Comparison of ENCODE assay signal across 23 cellular contexts in genomic region chr14:104007121-104007520, GRCh38.
DNase-seq lines count a peak whose midpoint lies in the region; ATAC-seq and TF ChIP-seq lines count a peak whose summit lies in the region.
"Had no signal": no experiment of that assay in that cellular context is flagged by ENCODE, and none has a peak within 500 bp of the region (broad histone marks: within the 10 kb centered on the region; RNA-seq: fewer than 3 reads in every experiment).

No MANE protein-coding gene starts in this region.

- H3K27me3 ChIP-seq in adrenal gland (no peaks in the 10 kb centered on the region), neuronal stem cell (ENCODE audit: control insufficient read depth in 3 of 3, insufficient read depth in 3 of 3, low read depth in 1 of 3, low read length in 3 of 3) (peaks cover 0 to 10% (median 0%) of the 10 kb centered on the region in 3 experiments)
- H3K27me3 ChIP-seq: BE2C, BLaER1 had no signal

- H3K36me3 Mint-ChIP-seq in stimulated activated memory B cell treated with anti-CD40 and anti-IgM and Interleukin-4, amounts not matched to agents 10 μg/mL and 1 μg/mL and 100 μg/mL, for 72 hours = no peaks in the 10 kb centered on the region
- H3K36me3 Mint-ChIP-seq: CD4-positive, alpha-beta memory T cell; CD4-positive, CD25-positive, alpha-beta regulatory T cell; CD8-positive, alpha-beta memory T cell had no signal

- peak overlapping the region; percentile 63 for H3K14ac ChIP-seq in neuronal stem cell (ENCODE audit: low read length)

- peaks cover 15% of the 10 kb centered on the region for H3K27me3 Mint-ChIP-seq in stimulated activated memory B cell treated with anti-CD40 and anti-IgM and Interleukin-4, amounts not matched to agents 10 μg/mL and 1 μg/mL and 100 μg/mL, for 72 hours

- H3K23ac ChIP-seq in neuronal stem cell (ENCODE audit: low read depth, low read length, poor library complexity) = no peak overlapping the region

- no peak overlapping the region for H2BK15ac ChIP-seq in neuronal stem cell (ENCODE audit: low read length)

- H3K4me3 ChIP-seq in adrenal gland (no peak overlapping the region), neuronal stem cell (ENCODE audit: low read length in 2 of 2) (peak overlapping the region in 1 of 2 donors; percentile 68)
- H3K4me3 ChIP-seq: BLaER1, GM12878 had no signal

- H3K4me1 ChIP-seq in adrenal gland (replicated peaks in 1 of 2) (peaks cover 0 to 2% of the 10 kb centered on the region in 2 donors), neuronal stem cell (ENCODE audit: control insufficient read depth in 2 of 2, insufficient read depth in 1 of 2, low read depth in 1 of 2, low read length in 2 of 2) (no peaks in the 10 kb centered on the region)
- H3K4me1 ChIP-seq: BE2C, BLaER1 had no signal

- peak; percentile 34 to 60 (median 41) for DNase-seq in adrenal gland
- DNase-seq in neuronal stem cell (ENCODE audit: low spot score) = no peak
- DNase-seq in activated CD8-positive, alpha-beta memory T cell treated with anti-CD3 and anti-CD28 coated beads, Interleukin-2, amount 50 U/mL, for 4 hours = no peak
- DNase-seq: 8988T; ACHN; BE2C; C1 segment of cervical spinal cord; CD4-positive, alpha-beta memory T cell; CD4-positive, CD25-positive, alpha-beta regulatory T cell; CD8-positive, alpha-beta memory T cell; COR-L47; DMS 273 treated with DMSO at 0.1 percent for 48 hours; DMS153; DMS53; DMS79; DND-41; EL; GDM1 had no signal

- H3K79me1 ChIP-seq in neuronal stem cell (ENCODE audit: low read depth, low read length) = peaks cover 2% of the 10 kb centered on the region

- H3K9ac ChIP-seq in neuronal stem cell (ENCODE audit: low read depth, low read length, poor library complexity) = no peak overlapping the region
- H3K9ac ChIP-seq: BLaER1 had no signal

- WGBS in adrenal gland, 4 donors = 64 to 86% (median 73%) methylated on average over 10 to 12 of the region's 12 CpGs
- no CpG with 5 or more reads among the region's 12 CpGs for WGBS in neuronal stem cell (ENCODE audit: extremely low coverage in 2 of 2, insufficient read length in 2 of 2, insufficient replicate concordance in 1 of 2), 2 donors

- H3K4me1 Mint-ChIP-seq in stimulated activated memory B cell treated with anti-CD40 and anti-IgM and Interleukin-4, amounts not matched to agents 10 μg/mL and 1 μg/mL and 100 μg/mL, for 72 hours = no peaks in the 10 kb centered on the region
- H3K4me1 Mint-ChIP-seq: CD14-positive monocyte; CD4-positive, alpha-beta memory T cell; CD4-positive, CD25-positive, alpha-beta regulatory T cell; CD8-positive, alpha-beta memory T cell had no signal

- H3K18ac ChIP-seq in neuronal stem cell (ENCODE audit: low read length) = peak overlapping the region; percentile 52

- no peak for TF ChIP-seq POLR2A in adrenal gland (IDR thresholded peaks at IDR 0.05)

- intact Hi-C loops in adrenal gland (cut with DNase I) = no loop called here

- no peak overlapping the region for H3K27ac Mint-ChIP-seq in stimulated activated memory B cell treated with anti-CD40 and anti-IgM and Interleukin-4, amounts not matched to agents 10 μg/mL and 1 μg/mL and 100 μg/mL, for 72 hours
- H3K27ac Mint-ChIP-seq: CD14-positive monocyte; CD4-positive, alpha-beta memory T cell; CD4-positive, CD25-positive, alpha-beta regulatory T cell; CD8-positive, alpha-beta memory T cell had no signal

- H3K27ac ChIP-seq in adrenal gland (no peak overlapping the region), neuronal stem cell (replicated peaks; ENCODE audit: low read length) (no peak overlapping the region)
- H3K27ac ChIP-seq: BLaER1 had no signal

- H2BK120ac ChIP-seq in neuronal stem cell (ENCODE audit: low read depth, low read length) = no peak overlapping the region

- TF ChIP-seq CTCF in adrenal gland (IDR thresholded peaks at IDR 0.05) = no peak

- no peak overlapping the region for H2AK5ac ChIP-seq in neuronal stem cell (ENCODE audit: low read depth, low read length)

- no peak overlapping the region for H4K91ac ChIP-seq in neuronal stem cell (ENCODE audit: low read depth, low read length, poor library complexity)

- no peak overlapping the region for H4K8ac ChIP-seq in neuronal stem cell (ENCODE audit: low read depth, low read length)

- H3K36me3 ChIP-seq in adrenal gland (replicated peaks in 1 of 2) (no peaks in the 10 kb centered on the region), neuronal stem cell (replicated peaks in 1 of 2; ENCODE audit: control insufficient read depth in 2 of 2, insufficient read depth in 2 of 2, low read length in 2 of 2) (no peaks in the 10 kb centered on the region)
- H3K36me3 ChIP-seq: BE2C, BLaER1 had no signal

- H3K9me3 ChIP-seq in adrenal gland (replicated peaks in 1 of 3) (no peaks in the 10 kb centered on the region), neuronal stem cell (replicated peaks in 1 of 2; ENCODE audit: control insufficient read depth in 2 of 2, insufficient read depth in 1 of 2, low read depth in 1 of 2, low read length in 2 of 2) (no peaks in the 10 kb centered on the region)
- H3K9me3 ChIP-seq: BE2C, BLaER1 had no signal

- H3K9me3 Mint-ChIP-seq in stimulated activated memory B cell treated with anti-CD40 and anti-IgM and Interleukin-4, amounts not matched to agents 10 μg/mL and 1 μg/mL and 100 μg/mL, for 72 hours = no peaks in the 10 kb centered on the region
- H3K9me3 Mint-ChIP-seq: CD14-positive monocyte; CD4-positive, alpha-beta memory T cell; CD4-positive, CD25-positive, alpha-beta regulatory T cell; CD8-positive, alpha-beta memory T cell had no signal

- no peak overlapping the region for H2AFZ ChIP-seq in neuronal stem cell (ENCODE audit: low read length)

- peak; percentile 6 for ATAC-seq in stimulated activated memory B cell treated with anti-CD40 and anti-IgM and Interleukin-4, amounts not matched to agents 10 μg/mL and 1 μg/mL and 100 μg/mL, for 72 hours
- ATAC-seq in GM19397 (IDR thresholded peaks at IDR 0.05; ENCODE audit: unreplicated experiment) = no peak
- ATAC-seq: GM12878 had no signal

- no peak overlapping the region for H3K4ac ChIP-seq in neuronal stem cell (ENCODE audit: low read length)

- no peak overlapping the region for H3K4me2 ChIP-seq in neuronal stem cell (ENCODE audit: insufficient read depth, low read length, poor library complexity, severe bottlenecking)
- H3K4me2 ChIP-seq: BLaER1 had no signal

- H2BK12ac ChIP-seq in neuronal stem cell (ENCODE audit: low read length) = no peak overlapping the region

- H3K4me3 Mint-ChIP-seq in stimulated activated memory B cell treated with anti-CD40 and anti-IgM and Interleukin-4, amounts not matched to agents 10 μg/mL and 1 μg/mL and 100 μg/mL, for 72 hours = no peak overlapping the region
- H3K4me3 Mint-ChIP-seq: CD14-positive monocyte; CD4-positive, alpha-beta memory T cell; CD4-positive, CD25-positive, alpha-beta regulatory T cell; CD8-positive, alpha-beta memory T cell had no signal

- H2BK5ac ChIP-seq in neuronal stem cell (ENCODE audit: low read length) = no peak overlapping the region

Comparison
In these comparisons a context has a peak if more than half of its experiments do, and no peak if none do; other contexts are left out.
1. DNase-seq: peak in adrenal gland (7 of 7); none in neuronal stem cell (single experiment) and activated CD8-positive, alpha-beta memory T cell treated with anti-CD3 and anti-CD28 coated beads, Interleukin-2, amount 50 U/mL, for 4 hours (single experiment).